Comparison of ENCODE assay signal across 1 cellular context in the genomic region with DNA sequence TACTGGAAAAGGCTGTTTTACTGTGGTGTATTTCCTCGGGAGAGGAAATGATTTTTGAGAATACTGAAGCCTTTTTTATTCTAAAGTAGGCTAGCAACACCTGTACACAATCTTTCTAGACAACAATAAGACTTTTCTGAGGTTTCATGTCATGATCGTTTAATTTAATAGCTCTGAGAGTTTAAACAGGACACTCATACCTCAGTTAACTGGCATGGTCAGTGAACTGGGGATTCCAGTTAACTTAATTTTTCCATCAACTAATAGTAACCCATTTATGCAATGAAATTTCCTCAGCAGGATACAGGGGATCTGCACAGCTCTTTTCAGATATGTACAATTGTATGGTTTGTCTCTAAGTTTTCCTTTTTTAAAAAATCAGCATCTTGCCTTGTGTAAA.
TF ChIP-seq lines count a peak whose summit lies in the region.

No MANE protein-coding gene starts in this region.

TF ChIP-seq in WTC11, 78 proteins besides CTCF, POLR2A, EP300 and RAD21 (continued from another document):
- TF ChIP-seq, protein P1, sequence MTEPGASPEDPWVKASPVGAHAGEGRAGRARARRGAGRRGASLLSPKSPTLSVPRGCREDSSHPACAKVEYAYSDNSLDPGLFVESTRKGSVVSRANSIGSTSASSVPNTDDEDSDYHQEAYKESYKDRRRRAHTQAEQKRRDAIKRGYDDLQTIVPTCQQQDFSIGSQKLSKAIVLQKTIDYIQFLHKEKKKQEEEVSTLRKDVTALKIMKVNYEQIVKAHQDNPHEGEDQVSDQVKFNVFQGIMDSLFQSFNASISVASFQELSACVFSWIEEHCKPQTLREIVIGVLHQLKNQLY (CRISPR knock-in tag; IDR thresholded peaks at IDR 0.05): no peak
- TF ChIP-seq NR2C2 (CRISPR knock-in tag; IDR thresholded peaks at IDR 0.05): no peak
- TF ChIP-seq CREB1 (CRISPR knock-in tag; IDR thresholded peaks at IDR 0.05): no peak
